Comparison of ENCODE assay signal across 10 cellular contexts in genomic region chr14:34980337-34980900, GRCh38. TPM values are rescaled to one million over a fixed set of nuclear protein-coding genes. Genes with fewer than 3 reads are reported as not detected.
DNase-seq lines count a peak whose midpoint lies in the region; ATAC-seq, FAIRE-seq and TF ChIP-seq lines count a peak whose summit lies in the region.
"Had no signal": no experiment of that assay in that cellular context is flagged by ENCODE, and none has a peak within 500 bp of the region (broad histone marks: within the 10 kb centered on the region; RNA-seq: fewer than 3 reads in every experiment).

No MANE protein-coding gene starts in this region.

- H3K9me1 ChIP-seq in keratinocyte (ENCODE audit: control insufficient read depth, extremely low read depth, insufficient read depth, low read length), result no peaks in the 10 kb centered on the region

- peaks cover 8% of the 10 kb centered on the region for H3K4me1 ChIP-seq in cardiac muscle cell (ENCODE audit: low read depth)
- peaks cover 0 to 24% of the 10 kb centered on the region in 2 donors for H3K4me1 ChIP-seq in ascending aorta
- peaks cover 16% of the 10 kb centered on the region for H3K4me1 ChIP-seq in keratinocyte (ENCODE audit: control insufficient read depth, extremely low read depth, insufficient read depth, low read length)
- peaks cover 30% of the 10 kb centered on the region for H3K4me1 ChIP-seq in upper lobe of right lung
- H3K4me1 ChIP-seq in small intestine (ENCODE audit: control insufficient read depth in 2 of 2, insufficient read depth in 1 of 2, low read depth in 1 of 2, low read length in 1 of 2), result peaks cover 1 to 14% of the 10 kb centered on the region in 2 donors

- intact Hi-C loops in Right ventricle myocardium inferior (cut with DNase I) (loop anchor here (10.0 kb wide), 1 partner anchor 434 kb away; no protein-coding TSS in a partner anchor), ascending aorta (cut with DNase I) (loop anchor here (5.0 to 10.0 kb wide), 3 partner anchors 348 to 827 kb away; partner anchors contain the start of genes EAPP, RALGAPA1 and SNX6), upper lobe of right lung (cut with DNase I) (no loop called here)

- peaks cover 43% of the 10 kb centered on the region for H3K79me2 ChIP-seq in keratinocyte (ENCODE audit: control insufficient read depth, insufficient read depth, low read length)

- ATAC-seq in Right ventricle myocardium inferior, result no peak
- ATAC-seq in upper lobe of right lung, result no peak
- ATAC-seq in HG03432 (IDR thresholded peaks at IDR 0.05; ENCODE audit: unreplicated experiment), result no peak
- ATAC-seq: WTC11 had no signal

- DNase-seq in cardiac muscle cell (ENCODE audit: low read depth in 1 of 2, low spot score in 1 of 2) (no peak), Right ventricle myocardium inferior (ENCODE audit: missing footprints) (no peak), ascending aorta (ENCODE audit: low spot score in 2 of 2) (no peak), keratinocyte (ENCODE audit: low read depth, low spot score) (no peak), upper lobe of right lung (no peak), NCI-H82 treated with DMSO at 0.1 percent for 48 hours (lab: John Stamatoyannopoulos, UW; ENCODE audit: unreplicated experiment) (no peak), small intestine (no peak)

- FAIRE-seq in keratinocyte (lab: Jason Lieb, UNC), result no peak
- no peak for FAIRE-seq in small intestine (lab: Jason Lieb, UNC)

- no peaks in the 10 kb centered on the region for H4K20me1 ChIP-seq in keratinocyte (ENCODE audit: control insufficient read depth, extremely low read depth, insufficient read depth, low read length)

- dilution Hi-C loops in keratinocyte (cut with MboI; ENCODE audit: extremely low pct_ligation_motif_present, low sequenced_read_pairs), result no loop called here

- H3K27me3 ChIP-seq in cardiac muscle cell (no peaks in the 10 kb centered on the region), ascending aorta (no peaks in the 10 kb centered on the region), keratinocyte (ENCODE audit: control insufficient read depth, extremely low read depth, insufficient read depth, low read length) (no peaks in the 10 kb centered on the region), upper lobe of right lung (no peaks in the 10 kb centered on the region), small intestine (ENCODE audit: control insufficient read depth in 2 of 2, insufficient read depth in 2 of 2, low read length in 2 of 2) (no peaks in the 10 kb centered on the region)

- H3K36me3 ChIP-seq in cardiac muscle cell, result no peaks in the 10 kb centered on the region
- H3K36me3 ChIP-seq in ascending aorta, result no peaks in the 10 kb centered on the region
- no peaks in the 10 kb centered on the region for H3K36me3 ChIP-seq in keratinocyte (ENCODE audit: control insufficient read depth in 2 of 2, extremely low read depth in 1 of 2, insufficient read depth in 2 of 2, low read length in 2 of 2)
- H3K36me3 ChIP-seq in upper lobe of right lung, result no peaks in the 10 kb centered on the region
- no peaks in the 10 kb centered on the region for H3K36me3 ChIP-seq in small intestine (ENCODE audit: control insufficient read depth in 2 of 2, insufficient read depth in 2 of 2, low read length in 2 of 2)

- peak overlapping the region; percentile 91 for H2AFZ ChIP-seq in keratinocyte (ENCODE audit: control insufficient read depth, low read length)

- no peak overlapping the region for H3K4me3 ChIP-seq in cardiac muscle cell
- H3K4me3 ChIP-seq in ascending aorta, result peak overlapping the region; percentile 79 to 91
- H3K4me3 ChIP-seq in keratinocyte (ENCODE audit: control insufficient read depth in 2 of 3, extremely low read depth in 1 of 3, insufficient read depth in 2 of 3, low read depth in 1 of 3, low read length in 3 of 3), result peak overlapping the region; percentile 82 to 92 (median 87)
- H3K4me3 ChIP-seq in upper lobe of right lung, result peak overlapping the region; percentile 73
- H3K4me3 ChIP-seq in small intestine (ENCODE audit: low read depth in 1 of 2, low read length in 2 of 2), result peak overlapping the region in 1 of 2 donors; percentile 74
- H3K4me3 ChIP-seq: lung had no signal

- 84 to 91% (median 90%) methylated on average over 11 of the region's 11 CpGs for WGBS in small intestine, 3 donors

- peak overlapping the region; percentile 95 for H3K9ac ChIP-seq in keratinocyte (ENCODE audit: control insufficient read depth, extremely low read depth, insufficient read depth, low read length)

- peak overlapping the region; percentile 95 for H3K27ac ChIP-seq in cardiac muscle cell
- H3K27ac ChIP-seq in ascending aorta, result peak overlapping the region; percentile 94 to 99
- peak overlapping the region; percentile 89 for H3K27ac ChIP-seq in keratinocyte (ENCODE audit: control insufficient read depth, insufficient read depth, low read length)
- no peak overlapping the region for H3K27ac ChIP-seq in upper lobe of right lung
- H3K27ac ChIP-seq in small intestine (ENCODE audit: low read depth in 1 of 2, low read length in 1 of 2), result peak overlapping the region in 1 of 2 donors; percentile 99

- TF ChIP-seq CTCF in cardiac muscle cell (IDR thresholded peaks at IDR 0.05; ENCODE audit: low read depth, low read length) (no peak), ascending aorta (IDR thresholded peaks at IDR 0.05) (no peak), keratinocyte (optimal IDR thresholded peaks at IDR 0.05 in 1 of 3, IDR thresholded peaks at IDR 0.05 in 1 of 3, conservative IDR thresholded peaks at IDR 0.05 in 1 of 3; ENCODE audit: extremely low read depth in 1 of 3, insufficient read depth in 2 of 3, low read length in 3 of 3) (no peak), upper lobe of right lung (IDR thresholded peaks at IDR 0.05) (no peak)

- H3K9me3 ChIP-seq in cardiac muscle cell (ENCODE audit: low read depth), result no peaks in the 10 kb centered on the region
- no peaks in the 10 kb centered on the region for H3K9me3 ChIP-seq in ascending aorta
- H3K9me3 ChIP-seq in keratinocyte (ENCODE audit: control insufficient read depth, low read depth, low read length), result no peaks in the 10 kb centered on the region
- H3K9me3 ChIP-seq in upper lobe of right lung, result no peaks in the 10 kb centered on the region
- H3K9me3 ChIP-seq in small intestine (ENCODE audit: control insufficient read depth, low read depth), result no peaks in the 10 kb centered on the region

- peak overlapping the region; percentile 98 for H3K4me2 ChIP-seq in keratinocyte (ENCODE audit: control insufficient read depth, extremely low read depth, insufficient read depth, low read depth, low read length)

RNA-seq across cellular contexts. Expression of gene SRP54, which starts 2.4 kb away (rescaled TPM):
- total RNA-seq in cardiac muscle cell, result 49.3 and 64.2 TPM in 2 replicates
- polyA plus RNA-seq in cardiac muscle cell, result 68.1 and 91.6 TPM in 2 replicates
- total RNA-seq in Right ventricle myocardium inferior, result 29.6 TPM
- total RNA-seq in ascending aorta, result 87.7 TPM
- 18.0 to 52.2 TPM (median 41.6 TPM) in 3 replicates for polyA plus RNA-seq in keratinocyte
- polyA plus RNA-seq in keratinocyte (2011; ENCODE audit: low read depth), result 126 TPM
- polyA plus RNA-seq in keratinocyte (2011; cell fraction: cytosol; rRNA removed), result 28.3 and 43.3 TPM in 2 replicates
- 65.9 and 74.9 TPM in 2 replicates for polyA plus RNA-seq in keratinocyte (2011; cell fraction: nucleus; rRNA removed)
- polyA plus RNA-seq in keratinocyte (2012; ENCODE audit: low replicate concordance), result 45.9 and 53.8 TPM in 2 replicates
- 20.6 to 29.4 TPM (median 26.6 TPM) in 3 replicates for polyA minus RNA-seq in keratinocyte
- 22.8 TPM for polyA minus RNA-seq in keratinocyte (2011; cell fraction: cytosol; rRNA and poly(A)+ RNA removed)
- 20.6 and 33.7 TPM in 2 replicates for polyA minus RNA-seq in keratinocyte (2011; cell fraction: nucleus; rRNA and poly(A)+ RNA removed)
- total RNA-seq in upper lobe of right lung, result 47.5 TPM
- 10 to 100 TPM; 31.3 to 38.9 (median 32.8) TPM for polyA plus RNA-seq in small intestine
